Comparison of ENCODE assay signal across 17 cellular contexts in the genomic region with DNA sequence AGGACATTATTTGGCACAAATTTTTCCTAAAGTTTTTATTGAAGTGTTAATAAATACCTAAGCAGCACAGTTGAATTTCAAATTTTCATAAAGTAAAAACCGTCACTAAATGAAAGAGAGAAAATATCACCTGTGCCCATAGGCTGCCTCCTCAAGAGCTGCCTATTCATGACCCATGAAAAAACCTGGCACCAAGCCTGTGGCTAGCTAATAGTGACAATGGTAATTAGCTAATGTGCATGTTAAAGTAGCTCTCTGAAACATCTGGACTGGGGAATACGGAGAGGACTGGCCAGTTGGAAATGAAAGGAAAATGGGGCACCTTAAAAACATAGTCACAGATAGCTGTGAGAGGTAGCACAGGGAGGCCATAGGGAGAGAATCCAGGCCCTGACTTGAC.
"Had no signal": no experiment of that assay in that cellular context is flagged by ENCODE, and none has a peak within 500 bp of the region (broad histone marks: within the 10 kb centered on the region; RNA-seq: fewer than 3 reads in every experiment).

No MANE protein-coding gene starts in this region.

- H3K27me3 ChIP-seq: adrenal gland, gastroesophageal sphincter, upper lobe of right lung had no signal

- H3K36me3 ChIP-seq: adrenal gland, gastroesophageal sphincter, upper lobe of right lung had no signal

- H3K4me3 ChIP-seq: adrenal gland, gastroesophageal sphincter, upper lobe of right lung had no signal

- H3K27me3 Mint-ChIP-seq: natural killer cell treated with Interleukin-12 subunit alpha and Interleukin-12 subunit beta and Interleukin-15 and Interleukin-18, amount 100 ng/mL, for 72 hours had no signal

- H3K9me3 Mint-ChIP-seq: natural killer cell treated with Interleukin-12 subunit alpha and Interleukin-12 subunit beta and Interleukin-15 and Interleukin-18, amount 100 ng/mL, for 72 hours had no signal

- ATAC-seq: activated CD4-positive, CD25-positive, alpha-beta regulatory T cell treated with anti-CD3 and anti-CD28 coated beads, Interleukin-2, amount 50 U/mL, for 24 hours; gastroesophageal sphincter; left ventricle myocardium superior; natural killer cell treated with Interleukin-12 subunit alpha and Interleukin-12 subunit beta and Interleukin-15 and Interleukin-18, amount 100 ng/mL, for 72 hours; stimulated activated naive CD8-positive, alpha-beta T cell treated with anti-CD3 and anti-CD28 coated beads, Interleukin-15, Interleukin-2, amounts not matched to agents 100 U/mL and 50 U/mL, for 24 hours; upper lobe of right lung had no signal

- DNase-seq: activated CD4-positive, alpha-beta T cell treated with anti-CD3 and anti-CD28 coated beads, Interleukin-2, amount 50 U/mL, for 4 hours; activated naive CD4-positive, alpha-beta T cell treated with anti-CD3 and anti-CD28 coated beads, Interleukin-2, amount 50 U/mL, for 16 hours; activated T-cell treated with anti-CD3 and anti-CD28 coated beads, Interleukin-2, amount 50 U/mL, for 1 hour; adrenal gland; cortex of kidney; effector CD8-positive, alpha-beta T cell; kidney; left ventricle myocardium superior; mesenchymal stem cell; stimulated activated CD4-positive, alpha-beta T cell treated with anti-CD3 and anti-CD28 coated beads, Interleukin-4, amount 100 ng/mL, for 1 hour; stimulated activated CD8-positive, alpha-beta memory T cell treated with anti-CD3 and anti-CD28 coated beads, Interleukin-4, amount 100 ng/mL, for 48 hours; stimulated activated naive CD8-positive, alpha-beta T cell treated with anti-CD3 and anti-CD28 coated beads, Interleukin-15, Interleukin-2, amounts not matched to agents 100 U/mL and 50 U/mL, for 24 hours; upper lobe of right lung had no signal

- H3K27ac ChIP-seq: adrenal gland, epithelial cell of prostate, gastroesophageal sphincter, upper lobe of right lung had no signal

- H3K27ac Mint-ChIP-seq: natural killer cell treated with Interleukin-12 subunit alpha and Interleukin-12 subunit beta and Interleukin-15 and Interleukin-18, amount 100 ng/mL, for 72 hours had no signal

- H3K9me3 ChIP-seq: adrenal gland, gastroesophageal sphincter, upper lobe of right lung had no signal

- FAIRE-seq: kidney had no signal

- H3K36me3 Mint-ChIP-seq: natural killer cell treated with Interleukin-12 subunit alpha and Interleukin-12 subunit beta and Interleukin-15 and Interleukin-18, amount 100 ng/mL, for 72 hours had no signal

- H3K4me3 Mint-ChIP-seq: natural killer cell treated with Interleukin-12 subunit alpha and Interleukin-12 subunit beta and Interleukin-15 and Interleukin-18, amount 100 ng/mL, for 72 hours had no signal
